Comparison of ENCODE assay signal across 24 cellular contexts in genomic region chr2:71005271-71006202, GRCh38. TPM values are rescaled to one million over a fixed set of nuclear protein-coding genes. Genes with fewer than 3 reads are reported as not detected.
"Had no signal": no experiment of that assay in that cellular context is flagged by ENCODE, and none has a peak within 500 bp of the region (broad histone marks: within the 10 kb centered on the region; RNA-seq: fewer than 3 reads in every experiment).

No MANE protein-coding gene starts in this region.

- H3K9me3 ChIP-seq: gastrocnemius medialis, heart left ventricle, left ventricle myocardium inferior, mucosa of descending colon, neutrophil, pancreas, stomach, upper lobe of left lung had no signal

- H3K4me3 ChIP-seq: coronary artery, gastrocnemius medialis, heart left ventricle, left ventricle myocardium inferior, mucosa of descending colon, pancreas, smooth muscle cell, stomach, upper lobe of left lung had no signal

- H3K27me3 ChIP-seq: neutrophil, pancreas, upper lobe of left lung had no signal

- H3K4me1 ChIP-seq: left ventricle myocardium inferior, pancreas had no signal

- DNase-seq: activated B cell treated with CpG ODN at 0.5 μM for 24 hours; activated CD4-positive, alpha-beta T cell treated with anti-CD3 and anti-CD28 coated beads, Interleukin-2, amount 10 ng/mL, durations not matched to agents 24 days and 14 days; activated CD8-positive, alpha-beta memory T cell treated with anti-CD3 and anti-CD28 coated beads, Interleukin-2, amount 50 U/mL, for 4 hours; activated CD8-positive, alpha-beta T cell treated with anti-CD3 and anti-CD28 coated beads, Interleukin-2, amount 10 ng/mL, durations not matched to agents 7 days and 5 days; activated effector memory CD4-positive, alpha-beta T cell treated with Interleukin-2 at 50 U/mL for 16 hours; activated naive CD4-positive, alpha-beta T cell treated with anti-CD3 and anti-CD28 coated beads, Interleukin-2, amount 10 ng/mL, durations not matched to agents 7 days and 5 days; activated naive CD8-positive, alpha-beta T cell treated with anti-CD3 and anti-CD28 coated beads, Interleukin-2, amount 50 U/mL, for 24 hours; activated T-cell treated with anti-CD3 and anti-CD28 coated beads, Interleukin-2, amount 50 U/mL, for 48 hours; anterior cingulate cortex; erythroblast; gastrocnemius medialis; heart left ventricle; left ventricle myocardium inferior; mucosa of descending colon; naive B cell; pancreas; stimulated activated CD4-positive, alpha-beta T cell treated with anti-CD3 and anti-CD28 coated beads, Interleukin-4, amount 100 ng/mL, for 24 hours; stomach had no signal

- H3K36me3 ChIP-seq: gastrocnemius medialis, heart left ventricle, left ventricle myocardium inferior, neutrophil, pancreas, stomach, upper lobe of left lung had no signal

- ATAC-seq: activated CD8-positive, alpha-beta T cell treated with anti-CD3 and anti-CD28 coated beads, Interleukin-2, amount 10 ng/mL, durations not matched to agents 7 days and 5 days; activated naive CD8-positive, alpha-beta T cell treated with anti-CD3 and anti-CD28 coated beads, Interleukin-2, amount 50 U/mL, for 24 hours; gastrocnemius medialis; heart left ventricle; mucosa of descending colon; pancreas; sciatic nerve had no signal

- H3K27ac ChIP-seq: coronary artery, gastrocnemius medialis, heart left ventricle, left ventricle myocardium inferior, neutrophil, pancreas, stomach, upper lobe of left lung had no signal

- FAIRE-seq: pancreas, TTC549 had no signal

- H3K4me2 ChIP-seq: smooth muscle cell had no signal

RNA-seq across cellular contexts. Expression of gene ANKRD53, which starts 27.1 kb away (rescaled TPM):
- total RNA-seq: activated CD4-positive, alpha-beta T cell treated with anti-CD3 and anti-CD28 coated beads, Interleukin-2, amount 10 ng/mL, durations not matched to agents 24 days and 14 days; activated CD8-positive, alpha-beta T cell treated with anti-CD3 and anti-CD28 coated beads, Interleukin-2, amount 10 ng/mL, durations not matched to agents 7 days and 5 days had no signal
